9 cellular contexts compared by ENCODE assay signal in genomic region chr12:75481774-75482173, GRCh38. TPM values are rescaled to one million over a fixed set of nuclear protein-coding genes. Genes with fewer than 3 reads are reported as not detected.
DNase-seq lines count a peak whose midpoint lies in the region; ATAC-seq and TF ChIP-seq lines count a peak whose summit lies in the region.
"Had no signal": no experiment of that assay in that cellular context is flagged by ENCODE, and none has a peak within 500 bp of the region (broad histone marks: within the 10 kb centered on the region; RNA-seq: fewer than 3 reads in every experiment).

No MANE protein-coding gene starts in this region.

- H3K27me3 ChIP-seq in BJ (ENCODE audit: control insufficient read depth, insufficient read depth, low read length), result no peaks in the 10 kb centered on the region
- no peaks in the 10 kb centered on the region for H3K27me3 ChIP-seq in IMR-90 (ENCODE audit: control insufficient read depth, insufficient read depth, low read length)
- H3K27me3 ChIP-seq in brain microvascular endothelial cell (replicated peaks), result no peaks in the 10 kb centered on the region

- peak overlapping the region; percentile 67 for H2AK9ac ChIP-seq in IMR-90 (replicated peaks; ENCODE audit: low read depth, low read length, poor library complexity)

- peaks cover 19 to 28% of the 10 kb centered on the region in 2 donors for H3K36me3 Mint-ChIP-seq in naive B cell

- peaks cover 15% of the 10 kb centered on the region for H3K4me1 ChIP-seq in IMR-90 (ENCODE audit: control insufficient read depth, insufficient read depth, low read length)

- peak overlapping the region; percentile 90 to 99 (median 98) for H3K27ac Mint-ChIP-seq in naive B cell

- ATAC-seq in IMR-90 (ENCODE audit: low read depth), result no peak; the same call in 1 of the 2 replicates
- no peak for ATAC-seq in naive B cell (ENCODE audit: low read depth in 2 of 2)
- no peak for ATAC-seq in GM21737 (IDR thresholded peaks at IDR 0.05; ENCODE audit: unreplicated experiment)
- ATAC-seq in GM19452 (IDR thresholded peaks at IDR 0.05; ENCODE audit: unreplicated experiment), result no peak

- no peak overlapping the region for H2AK5ac ChIP-seq in IMR-90 (ENCODE audit: low read depth, low read length)

- H2BK20ac ChIP-seq in IMR-90 (ENCODE audit: low read depth, low read length), result peak overlapping the region; percentile 52; the same call in 1 of the 2 replicates

- H3K4ac ChIP-seq in IMR-90 (ENCODE audit: low read depth, low read length), result peak overlapping the region; percentile 88

- H3K36me3 ChIP-seq in BJ (ENCODE audit: control insufficient read depth, insufficient read depth, low read length) (no peaks in the 10 kb centered on the region), IMR-90 (ENCODE audit: control insufficient read depth, insufficient read depth, low read length) (peaks cover 6% of the 10 kb centered on the region), brain microvascular endothelial cell (replicated peaks) (peaks cover 17% of the 10 kb centered on the region)

- peak overlapping the region; percentile 95 to 99 (median 99) for H3K4me3 Mint-ChIP-seq in naive B cell

- H3K4me2 ChIP-seq in IMR-90 (ENCODE audit: low read depth, low read length), result peak overlapping the region; percentile 98

- CTCF ChIA-PET in BJ (lab: Yijun Ruan, JAX) (interaction anchor here (0.5 to 7.3 kb wide), 2 partner anchors 90 to 137 kb away, joined by 3 to 28 read pairs; partner anchors contain the start of gene GLIPR1L2), IMR-90 (lab: Yijun Ruan, JAX) (no interaction called here)

- H3K9me1 ChIP-seq in IMR-90 (ENCODE audit: insufficient read depth, low read length), result no peaks in the 10 kb centered on the region

- H3K4me3 ChIP-seq in BJ (ENCODE audit: low read depth, low read length) (peak overlapping the region; percentile 42), IMR-90 (ENCODE audit: insufficient read depth, low read depth, low read length) (peak overlapping the region; percentile 66), brain microvascular endothelial cell (ENCODE audit: low read depth, low read length) (peak overlapping the region; percentile 70)

- H2BK120ac ChIP-seq in IMR-90 (ENCODE audit: low read depth, low read length), result peak overlapping the region; percentile 73

- H3K23ac ChIP-seq in IMR-90 (ENCODE audit: low read depth, low read length), result peak overlapping the region; percentile 71; the same call in 1 of the 2 replicates

- DNase-seq in BJ (ENCODE audit: low read depth), result no peak
- peak; percentile 79 for DNase-seq in IMR-90
- peak; percentile 43 for DNase-seq in brain microvascular endothelial cell
- no peak for DNase-seq in naive B cell
- no peak for DNase-seq in NCI-H446 treated with DMSO at 0.1 percent for 48 hours (lab: John Stamatoyannopoulos, UW)
- no peak for DNase-seq in NCI-H1436 treated with DMSO at 0.1 percent for 48 hours (lab: John Stamatoyannopoulos, UW)
- DNase-seq: stimulated activated naive CD4-positive, alpha-beta T cell treated with Interleukin-2 at 50 U/mL for 16 hours had no signal

- H2BK5ac ChIP-seq in IMR-90 (ENCODE audit: low read depth, low read length, poor library complexity, severe bottlenecking), result peak overlapping the region; percentile 85

- no peaks in the 10 kb centered on the region for H3K9me3 Mint-ChIP-seq in naive B cell

- no TSS peak for BruUV-seq in IMR-90 (replicated peaks; lab: Mats Ljungman, UMichigan)

- no peak for TF ChIP-seq CTCF in BJ (IDR thresholded peaks at IDR 0.05; ENCODE audit: insufficient read depth, low read depth, low read length)
- TF ChIP-seq CTCF in IMR-90 (conservative IDR thresholded peaks at IDR 0.05; ENCODE audit: low read depth, low read length), result no peak
- TF ChIP-seq CTCF in brain microvascular endothelial cell (IDR thresholded peaks at IDR 0.05; ENCODE audit: low read depth, low read length, missing control alignments), result no peak

- peaks cover 65 to 76% (median 76%) of the 10 kb centered on the region in 3 donors for H3K4me1 Mint-ChIP-seq in naive B cell

- dilution Hi-C loops in IMR-90 (cut with HindIII; ENCODE audit: low sequenced_read_pairs, unreplicated experiment), result no loop called here

- H3K27me3 Mint-ChIP-seq in naive B cell, result no peaks in the 10 kb centered on the region

- H2AFZ ChIP-seq in IMR-90 (replicated peaks; ENCODE audit: low read length, poor library complexity), result no peak overlapping the region

- peak overlapping the region; percentile 56 for H3K27ac ChIP-seq in IMR-90 (ENCODE audit: insufficient read depth, low read length)
- H3K27ac ChIP-seq in brain microvascular endothelial cell, result peak overlapping the region; percentile 91

- H3K9me3 ChIP-seq in IMR-90 (ENCODE audit: control insufficient read depth, insufficient read depth, low read length), result no peaks in the 10 kb centered on the region

- no peaks in the 10 kb centered on the region for H4K20me1 ChIP-seq in IMR-90 (ENCODE audit: insufficient read depth, low read length)

- WGBS in IMR-90 (ENCODE audit: extremely low coverage in 2 of 2, insufficient read length in 1 of 2), 2 experiments, result no CpG with 5 or more reads among the region's 4 CpGs

- in situ Hi-C loops in IMR-90 (cut with MboI; ENCODE audit: low sequenced_read_pairs) (loop anchor here (10.0 kb wide), 1 partner anchor 97 kb away; no protein-coding TSS in a partner anchor), brain microvascular endothelial cell (cut with HindIII; ENCODE audit: low pct_ligation_motif_present, low sequenced_read_pairs) (no loop called here)

- intact Hi-C loops in IMR-90 (cut with micrococcal nuclease), result loop anchor here (2.0 to 10.0 kb wide), 4 partner anchors 37 to 947 kb away; partner anchors contain the start of gene ATXN7L3B

- peak overlapping the region; percentile 70 for H3K9ac ChIP-seq in IMR-90 (ENCODE audit: low read depth, low read length)

- peak overlapping the region; percentile 96; the same call in 1 of the 2 replicates for H3K18ac ChIP-seq in IMR-90 (ENCODE audit: low read depth, low read length)

- H3K14ac ChIP-seq in IMR-90 (replicated peaks; ENCODE audit: low read depth, low read length), result peak overlapping the region; percentile 77

- H3K79me1 ChIP-seq in IMR-90 (ENCODE audit: low read depth in 1 of 2, low read length in 2 of 2), result peaks cover 13 to 22% of the 10 kb centered on the region in 2 experiments; a peak in 3 of 4 replicates

- POLR2A ChIA-PET in BJ (lab: Charles Lee), result no interaction called here
- POLR2A ChIA-PET in IMR-90 (lab: Charles Lee; ENCODE audit: unreplicated experiment), result interaction anchor here (0.6 kb wide), 1 partner anchor 73 kb away, joined by 3 read pairs; no protein-coding TSS in a partner anchor

- peak overlapping the region; percentile 0; the same call in 1 of the 2 replicates for H4K5ac ChIP-seq in IMR-90 (ENCODE audit: low read depth, low read length)

- H2BK15ac ChIP-seq in IMR-90 (ENCODE audit: low read depth, low read length), result peak overlapping the region; percentile 49; the same call in 2 of the 3 replicates

- peak overlapping the region; percentile 87 for H3K56ac ChIP-seq in IMR-90 (ENCODE audit: extremely low read depth, insufficient read depth, low read length)

- H4K8ac ChIP-seq in IMR-90 (ENCODE audit: low read depth in 2 of 2, low read length in 2 of 2), result peak overlapping the region; percentile 49 to 93

- peak overlapping the region; percentile 82 for H4K91ac ChIP-seq in IMR-90 (ENCODE audit: insufficient read depth, low read depth, low read length)

- no peak for TF ChIP-seq POLR2A in IMR-90 (IDR thresholded peaks at IDR 0.05; ENCODE audit: low read depth, low read length)

- no peak for TF ChIP-seq RAD21 in IMR-90 (IDR thresholded peaks at IDR 0.05; ENCODE audit: low read length)

TF ChIP-seq in IMR-90, 13 proteins besides CTCF, POLR2A, EP300 and RAD21:
- TF ChIP-seq MXI1 (IDR thresholded peaks at IDR 0.05; ENCODE audit: borderline replicate concordance, low read depth, low read length) (no peak), MAFK (IDR thresholded peaks at IDR 0.05; ENCODE audit: low read depth, low read length) (no peak), CEBPB (IDR thresholded peaks at IDR 0.05; ENCODE audit: low read depth, low read length) (peak; percentile 88), ELK1 (IDR thresholded peaks at IDR 0.05; ENCODE audit: borderline replicate concordance, low read depth, low read length) (no peak), NFE2L2 (IDR thresholded peaks at IDR 0.05; ENCODE audit: low read depth, low read length) (no peak)

RNA-seq across cellular contexts. Expression of gene GLIPR1, which starts 1.2 kb away (rescaled TPM):
- 175 and 214 TPM in 2 replicates for polyA plus RNA-seq in BJ (2011; rRNA removed)
- 60.5 and 88.3 TPM in 2 replicates for polyA minus RNA-seq in BJ (2011; rRNA and poly(A)+ RNA removed)
- total RNA-seq in IMR-90 (2012; rRNA removed), result 244 and 327 TPM in 2 replicates
- polyA plus RNA-seq in IMR-90 (2012; rRNA removed), result 268 and 322 TPM in 2 replicates
- 108 and 182 TPM in 2 replicates for polyA plus RNA-seq in IMR-90 (2012; cell fraction: cytosol; rRNA removed)
- 55.5 and 273 TPM in 2 replicates for polyA plus RNA-seq in IMR-90 (2012; cell fraction: nucleus; rRNA removed; ENCODE audit: low replicate concordance)
- polyA plus RNA-seq in naive B cell (ENCODE audit: low read depth in 6 of 6), result 100 to 1,000 TPM; 238 to 289 (median 253) TPM

RNA-seq across cellular contexts. Expression of gene KRR1, which starts 29.6 kb away (rescaled TPM):
- polyA plus RNA-seq in BJ (2011; rRNA removed), result 10.4 and 27.4 TPM in 2 replicates
- 7.0 and 8.7 TPM in 2 replicates for polyA minus RNA-seq in BJ (2011; rRNA and poly(A)+ RNA removed)
- 31.4 and 40.0 TPM in 2 replicates for total RNA-seq in IMR-90 (2012; rRNA removed)
- polyA plus RNA-seq in IMR-90 (2012; rRNA removed), result 16.1 and 18.3 TPM in 2 replicates
- 0.74 and 1.2 TPM in 2 replicates for polyA plus RNA-seq in IMR-90 (2012; cell fraction: cytosol; rRNA removed)
- 0.94 and 13.1 TPM in 2 replicates for polyA plus RNA-seq in IMR-90 (2012; cell fraction: nucleus; rRNA removed; ENCODE audit: low replicate concordance)
- polyA plus RNA-seq in naive B cell (ENCODE audit: low read depth in 6 of 6), result 10 to 100 TPM; 56.1 to 81.7 (median 71.9) TPM

Comparison
In these comparisons a context has a peak if more than half of its experiments do, and no peak if none do; other contexts are left out.
1. DNase-seq: peak in IMR-90 (single experiment) and brain microvascular endothelial cell (single experiment); none in BJ (single experiment), naive B cell (single experiment), NCI-H446 treated with DMSO at 0.1 percent for 48 hours (single experiment) and NCI-H1436 treated with DMSO at 0.1 percent for 48 hours (single experiment).
2. Peak in every context shown above with its lines, with median percentiles within 50 percentile points of each other: H3K4me3 ChIP-seq.